ENCODE assay signal across 8 cellular contexts in the genomic region with DNA sequence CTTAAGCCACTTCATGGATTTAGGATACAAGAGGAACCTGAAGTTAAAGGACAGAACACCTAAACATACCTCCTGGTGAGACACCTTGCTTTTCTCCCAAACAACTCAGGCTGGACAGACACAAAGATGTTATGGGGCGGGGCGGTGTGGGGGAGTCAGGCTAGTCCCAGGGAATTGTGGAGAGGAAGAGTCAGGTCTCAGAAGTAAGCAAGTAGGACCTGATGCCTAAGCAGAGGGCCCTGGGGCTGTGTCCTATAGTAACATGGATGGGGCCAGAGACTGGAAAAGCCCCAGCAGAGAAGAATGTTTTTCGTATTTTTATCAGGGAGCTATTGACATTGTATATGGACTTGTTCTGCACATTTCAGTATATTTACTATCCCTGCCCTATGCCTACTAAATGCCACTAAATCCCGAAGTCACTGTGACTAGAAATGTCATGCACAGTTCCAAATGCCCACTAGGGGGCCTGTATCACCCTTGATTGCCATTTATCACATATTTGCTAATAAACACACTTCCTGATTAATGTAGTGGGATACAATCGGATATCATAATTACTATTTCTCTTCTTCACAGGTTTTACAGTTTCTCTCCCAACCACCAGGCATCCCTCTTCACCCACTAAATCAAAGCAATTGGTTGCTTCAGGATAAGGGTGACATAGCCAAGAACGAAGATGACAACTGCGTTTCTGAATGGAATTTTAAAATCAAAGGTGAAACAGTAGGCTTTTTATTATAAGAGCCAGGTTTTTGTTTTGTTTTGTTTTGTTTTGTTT. TPM values are rescaled to one million over a fixed set of nuclear protein-coding genes. Genes with fewer than 3 reads are reported as not detected.
DNase-seq lines count a peak whose midpoint lies in the region; ATAC-seq and TF ChIP-seq lines count a peak whose summit lies in the region.

No MANE protein-coding gene starts in this region.

- TF ChIP-seq CTCF in BJ (IDR thresholded peaks at IDR 0.05; ENCODE audit: insufficient read depth, low read depth, low read length) (peak; percentile 85), brain microvascular endothelial cell (IDR thresholded peaks at IDR 0.05; ENCODE audit: low read depth, low read length, missing control alignments) (peak; percentile 84)

- no peak overlapping the region for H3K27ac ChIP-seq in brain microvascular endothelial cell

- H3K27me3 ChIP-seq in BJ (ENCODE audit: control insufficient read depth, insufficient read depth, low read length) (no peaks in the 10 kb centered on the region), brain microvascular endothelial cell (replicated peaks) (no peaks in the 10 kb centered on the region)

- in situ Hi-C loops in brain microvascular endothelial cell (cut with HindIII; ENCODE audit: low pct_ligation_motif_present, low sequenced_read_pairs), result loop anchor here (25.0 kb wide), 1 partner anchor 154 kb away; no protein-coding TSS in a partner anchor

- DNase-seq in BJ (ENCODE audit: low read depth) (no peak), SW480 (ENCODE audit: low spot score) (peak; percentile 30), brain microvascular endothelial cell (peak; percentile 49), iris pigment epithelial cell (ENCODE audit: low read depth) (peak; percentile 27), GM19240 (ENCODE audit: insufficient read length, low spot score) (no peak)
- peak; percentile 25 for DNase-seq in stimulated activated CD4-positive, alpha-beta T cell treated with anti-CD3 and anti-CD28 coated beads, Interleukin-4, amount 100 ng/mL, for 1 hour

- H3K4me3 ChIP-seq in BJ (ENCODE audit: low read depth, low read length) (no peak overlapping the region), brain microvascular endothelial cell (ENCODE audit: low read depth, low read length) (no peak overlapping the region)

- ATAC-seq in GM18858 (IDR thresholded peaks at IDR 0.05; ENCODE audit: unreplicated experiment), result peak; percentile 70
- ATAC-seq in HG03378 (IDR thresholded peaks at IDR 0.05; ENCODE audit: unreplicated experiment), result peak; percentile 87

- POLR2A ChIA-PET in BJ (lab: Charles Lee), result no interaction called here

- CTCF ChIA-PET in BJ (lab: Yijun Ruan, JAX), result interaction anchor here (0.6 to 14.2 kb wide), 17 partner anchors 9 to 167 kb away, joined by 3 to 169 read pairs (median 3); a partner anchor contains a TSS

- H3K36me3 ChIP-seq in BJ (ENCODE audit: control insufficient read depth, insufficient read depth, low read length) (no peaks in the 10 kb centered on the region), brain microvascular endothelial cell (replicated peaks) (no peaks in the 10 kb centered on the region)

RNA-seq across cellular contexts. Expression of a gene that starts 23.8 kb away (rescaled TPM):
- polyA plus RNA-seq in BJ (2011; rRNA removed), result 17.6 and 20.2 TPM in 2 replicates
- polyA minus RNA-seq in BJ (2011; rRNA and poly(A)+ RNA removed), result 17.4 and 18.3 TPM in 2 replicates

RNA-seq across cellular contexts. Expression of a gene that starts 24.1 kb away (rescaled TPM):
- polyA plus RNA-seq in BJ (2011; rRNA removed), result 3.3 and 6.4 TPM in 2 replicates
- 2.9 and 3.6 TPM in 2 replicates for polyA minus RNA-seq in BJ (2011; rRNA and poly(A)+ RNA removed)

Comparison
In these comparisons a context has a peak if more than half of its experiments do, and no peak if none do; other contexts are left out.
1. DNase-seq: peak in SW480 (single experiment), brain microvascular endothelial cell (single experiment), iris pigment epithelial cell (single experiment) and stimulated activated CD4-positive, alpha-beta T cell treated with anti-CD3 and anti-CD28 coated beads, Interleukin-4, amount 100 ng/mL, for 1 hour (single experiment); none in BJ (single experiment) and GM19240 (single experiment).